ENCODE assay signal across 29 cellular contexts in the genomic region with DNA sequence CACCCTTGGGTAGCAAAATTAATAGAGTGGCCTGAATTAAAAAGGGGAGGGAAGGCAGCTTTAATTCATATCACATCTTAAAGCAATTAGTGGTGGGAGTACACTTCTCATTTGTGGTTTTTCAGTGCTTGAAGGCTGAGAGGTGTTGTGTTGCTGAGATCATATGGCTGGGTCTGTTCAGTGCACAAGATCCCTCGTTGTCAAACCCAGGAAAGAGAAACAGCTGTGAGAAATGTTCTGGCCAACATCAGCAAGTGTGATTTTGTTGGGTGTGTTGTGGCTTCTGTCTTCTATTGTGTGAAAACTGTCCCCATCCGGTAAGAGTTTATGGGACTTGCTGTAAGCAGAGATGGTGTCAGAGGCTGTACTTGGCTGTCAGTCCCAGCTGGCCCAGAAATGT.
DNase-seq lines count a peak whose midpoint lies in the region; ATAC-seq, FAIRE-seq and TF ChIP-seq lines count a peak whose summit lies in the region.
"Had no signal": no experiment of that assay in that cellular context is flagged by ENCODE, and none has a peak within 500 bp of the region (broad histone marks: within the 10 kb centered on the region; RNA-seq: fewer than 3 reads in every experiment).

No MANE protein-coding gene starts in this region.

- H3K27me3 Mint-ChIP-seq in natural killer cell treated with Interleukin-12 subunit alpha and Interleukin-12 subunit beta and Interleukin-15 and Interleukin-18, amount 100 ng/mL, for 72 hours = no peaks in the 10 kb centered on the region
- H3K27me3 Mint-ChIP-seq in type B pancreatic cell = peaks cover 3% of the 10 kb centered on the region
- H3K27me3 Mint-ChIP-seq: activated naive CD8-positive, alpha-beta T cell treated with anti-CD3 and anti-CD28 coated beads, Interleukin-2, amount 10 ng/mL, durations not matched to agents 7 days and 5 days; naive B cell; stimulated activated naive CD8-positive, alpha-beta T cell treated with anti-CD3 and anti-CD28 coated beads, Interleukin-15, amount 100 ng/mL, for 72 hours had no signal

- no peak for TF ChIP-seq RAD21 in GM12878 (IDR thresholded peaks at IDR 0.05; ENCODE audit: insufficient read depth, low read depth, low read length)

- no peak overlapping the region for H3K4me2 ChIP-seq in GM12878 (ENCODE audit: control insufficient read depth, insufficient read depth)

- H3K4me1 Mint-ChIP-seq in natural killer cell treated with Interleukin-12 subunit alpha and Interleukin-12 subunit beta and Interleukin-15 and Interleukin-18, amount 100 ng/mL, for 72 hours (ENCODE audit: low read depth in 2 of 2) = peaks cover 62 to 70% of the 10 kb centered on the region in 2 donors
- H3K4me1 Mint-ChIP-seq in type B pancreatic cell (ENCODE audit: unreplicated experiment) = peaks cover 35% of the 10 kb centered on the region
- H3K4me1 Mint-ChIP-seq: activated naive CD8-positive, alpha-beta T cell treated with anti-CD3 and anti-CD28 coated beads, Interleukin-2, amount 10 ng/mL, durations not matched to agents 7 days and 5 days; naive B cell; stimulated activated naive CD8-positive, alpha-beta T cell treated with anti-CD3 and anti-CD28 coated beads, Interleukin-15, amount 100 ng/mL, for 72 hours had no signal

- H3K4me1 ChIP-seq in right atrium auricular region = peaks cover 0 to 10% of the 10 kb centered on the region in 2 donors
- no peaks in the 10 kb centered on the region for H3K4me1 ChIP-seq in GM12878 (ENCODE audit: control insufficient read depth, insufficient read depth, low read length)
- H3K4me1 ChIP-seq: pancreas, thyroid gland had no signal

- H3K9me3 Mint-ChIP-seq in natural killer cell treated with Interleukin-12 subunit alpha and Interleukin-12 subunit beta and Interleukin-15 and Interleukin-18, amount 100 ng/mL, for 72 hours = peaks cover 5% of the 10 kb centered on the region
- peaks cover 9% of the 10 kb centered on the region for H3K9me3 Mint-ChIP-seq in type B pancreatic cell

- WGBS in GM12878 (ENCODE audit: insufficient coverage, insufficient replicate concordance, low lambda C conversion rate, missing lambda C conversion rate) = 45% methylated on average over 2 of the region's 2 CpGs

- H3K4me3 ChIP-seq in right atrium auricular region = no peak overlapping the region
- no peak overlapping the region for H3K4me3 ChIP-seq in GM12878
- H3K4me3 ChIP-seq: gastrocnemius medialis, hepatocyte, pancreas, right lobe of liver, thyroid gland had no signal

- H3K9me3 ChIP-seq in right atrium auricular region = no peaks in the 10 kb centered on the region
- H3K9me3 ChIP-seq in GM12878 (replicated peaks; ENCODE audit: control insufficient read depth, insufficient read depth, low read length) = no peaks in the 10 kb centered on the region
- H3K9me3 ChIP-seq: BE2C, gastrocnemius medialis, pancreas, right lobe of liver, thyroid gland had no signal

- no peak overlapping the region for H3K9ac ChIP-seq in GM12878 (ENCODE audit: control insufficient read depth, insufficient read depth, low read length)

- peak; percentile 34 for ATAC-seq in left ventricle myocardium superior
- ATAC-seq in GM12878 = peak; percentile 56
- ATAC-seq in natural killer cell treated with Interleukin-12 subunit alpha and Interleukin-12 subunit beta and Interleukin-15 and Interleukin-18, amount 100 ng/mL, for 72 hours = peak; percentile 92
- ATAC-seq in GM18502 (IDR thresholded peaks at IDR 0.05; ENCODE audit: poor library complexity, unreplicated experiment) = no peak
- no peak for ATAC-seq in HG03571 (IDR thresholded peaks at IDR 0.05; ENCODE audit: unreplicated experiment)
- ATAC-seq: left colon; pancreas; stimulated activated naive CD8-positive, alpha-beta T cell treated with anti-CD3 and anti-CD28 coated beads, Interleukin-15, amount 100 ng/mL, for 72 hours had no signal

- H3K27ac ChIP-seq in right atrium auricular region (no peak overlapping the region), GM12878 (ENCODE audit: control insufficient read depth, insufficient read depth) (no peak overlapping the region)
- H3K27ac ChIP-seq: gastrocnemius medialis, hepatocyte, pancreas, right lobe of liver, thyroid gland had no signal

- FAIRE-seq in GM12878 (lab: Jason Lieb, UNC) = no peak
- FAIRE-seq: astrocyte had no signal

- TF ChIP-seq EP300 in GM12878 (IDR thresholded peaks at IDR 0.05; ENCODE audit: borderline replicate concordance in 1 of 2, control insufficient read depth in 1 of 2, low read depth in 2 of 2, low read length in 2 of 2) = no peak

- RAD21 ChIA-PET in GM12878 (lab: Charles Lee; ENCODE audit: unreplicated experiment) = interaction anchor here (1.2 kb wide), 1 partner anchor 285 kb away, joined by 3 read pairs; no protein-coding TSS in a partner anchor

- intact Hi-C loops in left ventricle myocardium superior (cut with micrococcal nuclease) (no loop called here), GM12878 (cut with micrococcal nuclease; ENCODE audit: unreplicated experiment) (no loop called here)

- H2AFZ ChIP-seq in GM12878 (ENCODE audit: control insufficient read depth, low read depth, low read length) = no peak overlapping the region
- H2AFZ ChIP-seq: hepatocyte had no signal

- TF ChIP-seq CTCF in right atrium auricular region (IDR thresholded peaks at IDR 0.05) (no peak), GM12878 (IDR thresholded peaks at IDR 0.05 in 2 of 3, conservative IDR thresholded peaks at IDR 0.05 in 1 of 3; ENCODE audit: control insufficient read depth in 2 of 3, extremely low read depth in 1 of 3, insufficient read depth in 1 of 3, low read depth in 3 of 3, low read length in 3 of 3) (no peak), type B pancreatic cell (conservative IDR thresholded peaks at IDR 0.05) (no peak)

- H3K27ac Mint-ChIP-seq in natural killer cell treated with Interleukin-12 subunit alpha and Interleukin-12 subunit beta and Interleukin-15 and Interleukin-18, amount 100 ng/mL, for 72 hours = peak overlapping the region; percentile 6 to 69
- H3K27ac Mint-ChIP-seq in type B pancreatic cell = no peak overlapping the region
- H3K27ac Mint-ChIP-seq: activated naive CD8-positive, alpha-beta T cell treated with anti-CD3 and anti-CD28 coated beads, Interleukin-2, amount 10 ng/mL, durations not matched to agents 7 days and 5 days; naive B cell; stimulated activated naive CD8-positive, alpha-beta T cell treated with anti-CD3 and anti-CD28 coated beads, Interleukin-15, amount 100 ng/mL, for 72 hours had no signal

- POLR2A ChIA-PET in GM12878 (lab: Charles Lee) = interaction anchor here (1.7 kb wide), 1 partner anchor 33 kb away, joined by 7 read pairs; no protein-coding TSS in a partner anchor

- no peak for TF ChIP-seq POLR2A in GM12878 (IDR thresholded peaks at IDR 0.05; ENCODE audit: low read depth, low read length)

- H3K36me3 ChIP-seq in right atrium auricular region (no peaks in the 10 kb centered on the region), GM12878 (ENCODE audit: control insufficient read depth in 2 of 2, insufficient read depth in 2 of 2, low read length in 1 of 2) (no peaks in the 10 kb centered on the region)
- H3K36me3 ChIP-seq: BE2C, gastrocnemius medialis, pancreas, right lobe of liver, thyroid gland had no signal

- CTCF ChIA-PET in GM12878 (lab: Yijun Ruan, JAX) = interaction anchor here (0.6 to 2.0 kb wide), 4 partner anchors 9 to 861 kb away, joined by 3 to 6 read pairs (median 4); no protein-coding TSS in a partner anchor

- peaks cover 9% of the 10 kb centered on the region for H3K36me3 Mint-ChIP-seq in natural killer cell treated with Interleukin-12 subunit alpha and Interleukin-12 subunit beta and Interleukin-15 and Interleukin-18, amount 100 ng/mL, for 72 hours
- peaks cover 10% of the 10 kb centered on the region for H3K36me3 Mint-ChIP-seq in type B pancreatic cell
- H3K36me3 Mint-ChIP-seq: activated naive CD8-positive, alpha-beta T cell treated with anti-CD3 and anti-CD28 coated beads, Interleukin-2, amount 10 ng/mL, durations not matched to agents 7 days and 5 days had no signal

- no TSS peak for BruUV-seq in GM12878 (replicated peaks; lab: Mats Ljungman, UMichigan)

- DNase-seq in left ventricle myocardium superior = no peak
- DNase-seq in right atrium auricular region (ENCODE audit: low spot score) = no peak
- DNase-seq in GM12878 (ENCODE audit: low read depth, low spot score) = no peak
- DNase-seq in natural killer cell treated with Interleukin-12 subunit alpha and Interleukin-12 subunit beta and Interleukin-15 and Interleukin-18, amount 100 ng/mL, for 72 hours (ENCODE audit: low spot score) = peak; percentile 66
- DNase-seq in type B pancreatic cell (ENCODE audit: extremely low spot score, unreplicated experiment) = no peak
- no peak for DNase-seq in activated CD8-positive, alpha-beta memory T cell treated with anti-CD3 and anti-CD28 coated beads, Interleukin-2, amount 50 U/mL, for 48 hours
- DNase-seq: activated CD4-positive, alpha-beta T cell treated with anti-CD3 and anti-CD28 coated beads for 4 hours; activated CD8-positive, alpha-beta memory T cell treated with anti-CD3 and anti-CD28 coated beads for 24 hours; activated effector memory CD4-positive, alpha-beta T cell treated with anti-CD3 and anti-CD28 coated beads, Interleukin-2, amount 50 U/mL, for 16 hours; activated naive CD8-positive, alpha-beta T cell treated with anti-CD3 and anti-CD28 coated beads, Interleukin-2, amount 10 ng/mL, durations not matched to agents 7 days and 5 days; activated T-cell treated with anti-CD3 and anti-CD28 coated beads, Interleukin-2, amount 50 U/mL, for 1 hour; BE2C; central memory CD4-positive, alpha-beta T cell; dermis blood vessel endothelial cell; gastrocnemius medialis; left colon; naive B cell; NCI-H1105 treated with DMSO at 0.1 percent for 48 hours; NCI-H2081 treated with DMSO at 0.1 percent for 48 hours; NCI-H510A treated with DMSO at 0.1 percent for 48 hours; pancreas; right lobe of liver; SHP77 treated with DMSO at 0.1 percent for 48 hours; stimulated activated naive CD8-positive, alpha-beta T cell treated with anti-CD3 and anti-CD28 coated beads, Interleukin-15, amount 100 ng/mL, for 72 hours; thyroid gland had no signal

- SMC1A ChIA-PET in GM12878 (lab: Charles Lee; ENCODE audit: uncharacterized antibody, unreplicated experiment) = interaction anchor here (1.0 to 2.8 kb wide), 3 partner anchors 10 to 36 kb away, joined by 3 to 10 read pairs (median 4); no protein-coding TSS in a partner anchor

- peak overlapping the region; percentile 61 for H3K4me3 Mint-ChIP-seq in natural killer cell treated with Interleukin-12 subunit alpha and Interleukin-12 subunit beta and Interleukin-15 and Interleukin-18, amount 100 ng/mL, for 72 hours
- H3K4me3 Mint-ChIP-seq in type B pancreatic cell = peak overlapping the region; percentile 24
- H3K4me3 Mint-ChIP-seq: activated naive CD8-positive, alpha-beta T cell treated with anti-CD3 and anti-CD28 coated beads, Interleukin-2, amount 10 ng/mL, durations not matched to agents 7 days and 5 days; naive B cell; stimulated activated naive CD8-positive, alpha-beta T cell treated with anti-CD3 and anti-CD28 coated beads, Interleukin-15, amount 100 ng/mL, for 72 hours had no signal

- no peaks in the 10 kb centered on the region for H3K79me2 ChIP-seq in GM12878 (ENCODE audit: control insufficient read depth, insufficient read depth, low read length)
- H3K79me2 ChIP-seq: hepatocyte had no signal

- in situ Hi-C loops in GM12878 (cut with MboI) = no loop called here

- H3K27me3 ChIP-seq in right atrium auricular region (no peaks in the 10 kb centered on the region), GM12878 (replicated peaks in 1 of 2; ENCODE audit: control insufficient read depth in 2 of 2, insufficient read depth in 2 of 2, low read length in 1 of 2) (no peaks in the 10 kb centered on the region)
- H3K27me3 ChIP-seq: BE2C, gastrocnemius medialis, hepatocyte, pancreas, right lobe of liver, thyroid gland had no signal

- H4K20me1 ChIP-seq in GM12878 (ENCODE audit: control insufficient read depth, insufficient read depth) = no peaks in the 10 kb centered on the region

Comparison
In these comparisons a context has a peak if more than half of its experiments do, and no peak if none do; other contexts are left out.
1. ATAC-seq: peak in left ventricle myocardium superior (single experiment), GM12878 (single experiment) and natural killer cell treated with Interleukin-12 subunit alpha and Interleukin-12 subunit beta and Interleukin-15 and Interleukin-18, amount 100 ng/mL, for 72 hours (2 of 2); none in GM18502 (single experiment) and HG03571 (single experiment).